In genomic region chr14:105549481-105549880, GRCh38 we compare ENCODE assay signal across 32 cellular contexts.
"Had no signal": no experiment of that assay in that cellular context is flagged by ENCODE, and none has a peak within 500 bp of the region (broad histone marks: within the 10 kb centered on the region; RNA-seq: fewer than 3 reads in every experiment).

No MANE protein-coding gene starts in this region.

- H3K9me3 Mint-ChIP-seq: activated CD4-positive, alpha-beta memory T cell treated with anti-CD3 and anti-CD28 coated beads, Interleukin-2, amount 10 ng/mL, durations not matched to agents 7 days and 5 days; activated CD4-positive, alpha-beta T cell treated with anti-CD3 and anti-CD28 coated beads, Interleukin-2, amount 10 ng/mL, durations not matched to agents 24 days and 14 days; activated naive CD4-positive, alpha-beta T cell treated with anti-CD3 and anti-CD28 coated beads, Interleukin-2, amount 50 U/mL, for 24 hours; activated naive CD8-positive, alpha-beta T cell treated with anti-CD3 and anti-CD28 coated beads for 36 hours; activated naive CD8-positive, alpha-beta T cell treated with anti-CD3 and anti-CD28 coated beads, Interleukin-2, amount 50 U/mL, for 24 hours; activated T-cell treated with anti-CD3 and anti-CD28 coated beads, Interleukin-2, amount 50 U/mL, for 24 hours; activated T-cell treated with anti-CD3 and anti-CD28 coated beads, Interleukin-2, amount 50 U/mL, for 72 hours; central memory CD8-positive, alpha-beta T cell; effector memory CD8-positive, alpha-beta T cell had no signal

- H3K27ac Mint-ChIP-seq: activated CD4-positive, alpha-beta memory T cell treated with anti-CD3 and anti-CD28 coated beads, Interleukin-2, amount 10 ng/mL, durations not matched to agents 7 days and 5 days; activated CD4-positive, alpha-beta T cell treated with anti-CD3 and anti-CD28 coated beads for 36 hours; activated CD4-positive, alpha-beta T cell treated with anti-CD3 and anti-CD28 coated beads, Interleukin-2, amount 10 ng/mL, durations not matched to agents 24 days and 14 days; activated naive CD4-positive, alpha-beta T cell treated with anti-CD3 and anti-CD28 coated beads for 36 hours; activated naive CD4-positive, alpha-beta T cell treated with anti-CD3 and anti-CD28 coated beads, Interleukin-2, amount 50 U/mL, for 24 hours; activated naive CD8-positive, alpha-beta T cell treated with anti-CD3 and anti-CD28 coated beads for 36 hours; activated naive CD8-positive, alpha-beta T cell treated with anti-CD3 and anti-CD28 coated beads, Interleukin-2, amount 50 U/mL, for 24 hours; activated T-cell treated with anti-CD3 and anti-CD28 coated beads, Interleukin-2, amount 50 U/mL, for 24 hours; activated T-cell treated with anti-CD3 and anti-CD28 coated beads, Interleukin-2, amount 50 U/mL, for 72 hours; brain; effector memory CD8-positive, alpha-beta T cell had no signal

- H3K27me3 Mint-ChIP-seq: activated CD4-positive, alpha-beta T cell treated with anti-CD3 and anti-CD28 coated beads for 36 hours; activated naive CD4-positive, alpha-beta T cell treated with anti-CD3 and anti-CD28 coated beads, Interleukin-2, amount 50 U/mL, for 24 hours had no signal

- H3K4me3 ChIP-seq: adrenal gland, ascending aorta, breast epithelium, cardiac muscle cell, esophagus squamous epithelium, gastroesophageal sphincter, heart right ventricle had no signal

- H3K9me3 ChIP-seq: adrenal gland, ascending aorta, breast epithelium, esophagus squamous epithelium, gastroesophageal sphincter, heart right ventricle had no signal

- H3K36me3 Mint-ChIP-seq: activated naive CD4-positive, alpha-beta T cell treated with anti-CD3 and anti-CD28 coated beads, Interleukin-2, amount 50 U/mL, for 24 hours; activated naive CD8-positive, alpha-beta T cell treated with anti-CD3 and anti-CD28 coated beads for 36 hours; brain had no signal

- H3K27ac ChIP-seq: adrenal gland, ascending aorta, breast epithelium, cardiac muscle cell, epithelial cell of prostate, esophagus squamous epithelium, gastroesophageal sphincter, heart right ventricle had no signal

- FAIRE-seq: colon, endometrium, endothelial cell of umbilical vein had no signal

- H3K4me1 ChIP-seq: adrenal gland, ascending aorta, breast epithelium, esophagus squamous epithelium, gastroesophageal sphincter, heart right ventricle had no signal

- H3K36me3 ChIP-seq: adrenal gland, ascending aorta, breast epithelium, cardiac muscle cell, esophagus squamous epithelium, gastroesophageal sphincter, heart right ventricle had no signal

- H3K4me3 Mint-ChIP-seq: activated CD4-positive, alpha-beta memory T cell treated with anti-CD3 and anti-CD28 coated beads, Interleukin-2, amount 10 ng/mL, durations not matched to agents 7 days and 5 days; activated CD4-positive, alpha-beta T cell treated with anti-CD3 and anti-CD28 coated beads for 36 hours; activated CD4-positive, alpha-beta T cell treated with anti-CD3 and anti-CD28 coated beads, Interleukin-2, amount 10 ng/mL, durations not matched to agents 24 days and 14 days; activated naive CD4-positive, alpha-beta T cell treated with anti-CD3 and anti-CD28 coated beads for 36 hours; activated naive CD4-positive, alpha-beta T cell treated with anti-CD3 and anti-CD28 coated beads, Interleukin-2, amount 50 U/mL, for 24 hours; activated naive CD8-positive, alpha-beta T cell treated with anti-CD3 and anti-CD28 coated beads for 36 hours; activated naive CD8-positive, alpha-beta T cell treated with anti-CD3 and anti-CD28 coated beads, Interleukin-2, amount 50 U/mL, for 24 hours; activated T-cell treated with anti-CD3 and anti-CD28 coated beads, Interleukin-2, amount 50 U/mL, for 24 hours; activated T-cell treated with anti-CD3 and anti-CD28 coated beads, Interleukin-2, amount 50 U/mL, for 72 hours; brain; central memory CD8-positive, alpha-beta T cell; effector memory CD8-positive, alpha-beta T cell had no signal

- H3K4me1 Mint-ChIP-seq: activated CD4-positive, alpha-beta memory T cell treated with anti-CD3 and anti-CD28 coated beads, Interleukin-2, amount 10 ng/mL, durations not matched to agents 7 days and 5 days; activated CD4-positive, alpha-beta T cell treated with anti-CD3 and anti-CD28 coated beads for 36 hours; activated CD4-positive, alpha-beta T cell treated with anti-CD3 and anti-CD28 coated beads, Interleukin-2, amount 10 ng/mL, durations not matched to agents 24 days and 14 days; activated naive CD4-positive, alpha-beta T cell treated with anti-CD3 and anti-CD28 coated beads, Interleukin-2, amount 50 U/mL, for 24 hours; activated naive CD8-positive, alpha-beta T cell treated with anti-CD3 and anti-CD28 coated beads for 36 hours; activated naive CD8-positive, alpha-beta T cell treated with anti-CD3 and anti-CD28 coated beads, Interleukin-2, amount 50 U/mL, for 24 hours; brain; central memory CD8-positive, alpha-beta T cell had no signal

- DNase-seq: activated CD4-positive, alpha-beta memory T cell treated with anti-CD3 and anti-CD28 coated beads, Interleukin-2, amount 10 ng/mL, durations not matched to agents 7 days and 5 days; activated CD4-positive, alpha-beta T cell treated with anti-CD3 and anti-CD28 coated beads for 36 hours; activated CD4-positive, alpha-beta T cell treated with anti-CD3 and anti-CD28 coated beads, Interleukin-2, amount 10 ng/mL, durations not matched to agents 24 days and 14 days; activated CD4-positive, CD25-positive, alpha-beta regulatory T cell; activated CD4-positive, CD25-positive, alpha-beta regulatory T cell treated with anti-CD3 and anti-CD28 coated beads, Interleukin-2, amount 50 U/mL, for 72 hours; activated CD8-positive, alpha-beta memory T cell treated with anti-CD3 and anti-CD28 coated beads, Interleukin-2, amount 50 U/mL, for 48 hours; activated naive CD4-positive, alpha-beta T cell treated with anti-CD3 and anti-CD28 coated beads for 36 hours; activated naive CD8-positive, alpha-beta T cell treated with anti-CD3 and anti-CD28 coated beads for 36 hours; activated naive CD8-positive, alpha-beta T cell treated with anti-CD3 and anti-CD28 coated beads, Interleukin-2, amount 50 U/mL, for 24 hours; activated T-cell treated with anti-CD3 and anti-CD28 coated beads for 4 hours; activated T-cell treated with anti-CD3 and anti-CD28 coated beads, Interleukin-2, amount 50 U/mL, for 24 hours; activated T-cell treated with anti-CD3 and anti-CD28 coated beads, Interleukin-2, amount 50 U/mL, for 72 hours; adrenal gland; cortex of kidney; dermis blood vessel endothelial cell; effector CD4-positive, alpha-beta T cell; effector memory CD8-positive, alpha-beta T cell; esophagus squamous epithelium; foreskin melanocyte; heart right ventricle; T-helper 2 cell had no signal

- ATAC-seq: activated CD4-positive, alpha-beta T cell treated with anti-CD3 and anti-CD28 coated beads for 36 hours; activated naive CD8-positive, alpha-beta T cell treated with anti-CD3 and anti-CD28 coated beads, Interleukin-2, amount 50 U/mL, for 24 hours; activated T-cell treated with anti-CD3 and anti-CD28 coated beads, Interleukin-2, amount 50 U/mL, for 72 hours; effector memory CD8-positive, alpha-beta T cell; gastroesophageal sphincter; heart right ventricle had no signal

- H3K27me3 ChIP-seq: ascending aorta, breast epithelium, cardiac muscle cell had no signal
